Comparison of ENCODE assay signal across 14 cellular contexts in genomic region chr6:70980800-70981199, GRCh38. TPM values are rescaled to one million over a fixed set of nuclear protein-coding genes. Genes with fewer than 3 reads are reported as not detected.
DNase-seq lines count a peak whose midpoint lies in the region; ATAC-seq and TF ChIP-seq lines count a peak whose summit lies in the region.
"Had no signal": no experiment of that assay in that cellular context is flagged by ENCODE, and none has a peak within 500 bp of the region (broad histone marks: within the 10 kb centered on the region; RNA-seq: fewer than 3 reads in every experiment).

No MANE protein-coding gene starts in this region.

- H3K27ac ChIP-seq in CD4-positive, alpha-beta T cell (ENCODE audit: low read depth, low read length), result no peak overlapping the region
- H3K27ac ChIP-seq: C4-2B had no signal

- POLR2A ChIA-PET in CD4-positive, alpha-beta T cell (lab: Charles Lee), result no interaction called here

- no peak for TF ChIP-seq CTCF in CD4-positive, alpha-beta T cell (IDR thresholded peaks at IDR 0.05)

- no peaks in the 10 kb centered on the region for H3K27me3 ChIP-seq in CD4-positive, alpha-beta T cell (ENCODE audit: control insufficient read depth, insufficient read depth, low read length)

- H3K9me3 Mint-ChIP-seq in CD4-positive, alpha-beta T cell, result no peaks in the 10 kb centered on the region

- no peaks in the 10 kb centered on the region for H3K36me3 Mint-ChIP-seq in CD4-positive, alpha-beta T cell (ENCODE audit: low read depth)
- H3K36me3 Mint-ChIP-seq: CD4-positive, alpha-beta memory T cell had no signal

- no peak overlapping the region for H3K4me3 Mint-ChIP-seq in CD4-positive, alpha-beta T cell
- H3K4me3 Mint-ChIP-seq: CD4-positive, alpha-beta memory T cell; H9 had no signal

- no peak overlapping the region for H3K27ac Mint-ChIP-seq in CD4-positive, alpha-beta T cell
- H3K27ac Mint-ChIP-seq: CD4-positive, alpha-beta memory T cell; H9 had no signal

- no peak for ATAC-seq in CD4-positive, alpha-beta T cell (ENCODE audit: poor library complexity)

- H3K9me3 ChIP-seq in CD4-positive, alpha-beta T cell (ENCODE audit: control insufficient read depth, low read length), result no peaks in the 10 kb centered on the region

- CTCF ChIA-PET in CD4-positive, alpha-beta T cell (lab: Charles Lee), result no interaction called here

- DNase-seq in NCI-H82 (lab: John Stamatoyannopoulos, UW), result peak; percentile 46
- DNase-seq in NCI-H82 treated with DMSO at 0.1 percent for 48 hours (lab: John Stamatoyannopoulos, UW; ENCODE audit: unreplicated experiment), result no peak
- DNase-seq in NCI-H2171 (lab: John Stamatoyannopoulos, UW), result peak; percentile 23
- DNase-seq in NCI-H69 (lab: John Stamatoyannopoulos, UW), result peak; percentile 13
- peak; percentile 34 for DNase-seq in left kidney (ENCODE audit: low read depth, low spot score)
- no peak for DNase-seq in stimulated activated CD4-positive, alpha-beta T cell treated with anti-CD3 and anti-CD28 coated beads, Interleukin-4, amount 100 ng/mL, for 1 hour
- DNase-seq in CD4-positive, alpha-beta T cell, result no peak
- DNase-seq: ACHN; CD4-positive, alpha-beta memory T cell; DMS53; DND-41; H9; IMR-90 had no signal

- H3K27me3 Mint-ChIP-seq in CD4-positive, alpha-beta T cell, result peaks cover 28% of the 10 kb centered on the region

- intact Hi-C loops in CD4-positive, alpha-beta T cell (cut with DNase I, micrococcal nuclease), result no loop called here

- H3K4me1 Mint-ChIP-seq in CD4-positive, alpha-beta T cell (ENCODE audit: low read depth), result no peaks in the 10 kb centered on the region
- H3K4me1 Mint-ChIP-seq: CD4-positive, alpha-beta memory T cell had no signal

RNA-seq across cellular contexts. Expression of gene B3GAT2, which starts 23.9 kb away (rescaled TPM):
- not detected for total RNA-seq in CD4-positive, alpha-beta T cell
- total RNA-seq: CD4-positive, alpha-beta memory T cell; IMR-90 had no signal

Comparison
In these comparisons a context has a peak if more than half of its experiments do, and no peak if none do; other contexts are left out.
1. DNase-seq: peak in NCI-H82 (single experiment), NCI-H2171 (single experiment), NCI-H69 (single experiment) and left kidney (single experiment); none in NCI-H82 treated with DMSO at 0.1 percent for 48 hours (single experiment), stimulated activated CD4-positive, alpha-beta T cell treated with anti-CD3 and anti-CD28 coated beads, Interleukin-4, amount 100 ng/mL, for 1 hour (single experiment) and CD4-positive, alpha-beta T cell (0 of 10).